Comparison of ENCODE assay signal across 30 cellular contexts in the genomic region with DNA sequence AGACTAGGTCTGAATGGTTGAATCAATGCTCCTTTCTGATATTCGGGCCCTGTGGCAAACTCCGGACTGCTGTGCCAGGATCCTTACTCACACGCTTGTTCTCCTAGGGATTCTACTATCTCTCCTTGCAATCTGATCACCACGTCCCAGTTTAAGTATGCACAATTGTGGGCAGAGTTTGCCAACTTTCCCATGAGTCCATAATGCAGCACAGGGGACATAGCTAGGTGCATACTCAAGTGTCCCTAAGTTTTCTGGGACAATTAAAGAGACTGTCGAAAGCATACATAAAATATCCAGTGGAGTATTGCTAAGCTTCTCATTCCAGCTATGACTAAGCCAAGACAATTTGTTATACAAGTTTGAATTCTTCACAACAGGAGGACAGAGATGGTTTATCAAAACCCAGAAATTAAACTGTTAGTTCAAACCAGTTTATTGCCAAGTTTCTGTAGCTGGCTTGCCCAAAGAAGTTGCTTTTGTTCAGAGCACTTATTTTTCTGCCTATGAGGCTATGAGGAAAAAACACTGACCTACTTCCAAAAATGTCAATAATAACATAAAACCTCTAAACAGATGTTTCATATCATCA.
A peak's percentile ranks its signal among the peaks of the same experiment; 100 is the strongest.
DNase-seq lines count a peak whose midpoint lies in the region; ATAC-seq and TF ChIP-seq lines count a peak whose summit lies in the region.
"Had no signal": no experiment of that assay in that cellular context is flagged by ENCODE, and none has a peak within 500 bp of the region (broad histone marks: within the 10 kb centered on the region; RNA-seq: fewer than 3 reads in every experiment).

No MANE protein-coding gene starts in this region.

- no peak overlapping the region for H3K4me3 ChIP-seq in LNCaP clone FGC (ENCODE audit: low read depth, low read length)
- H3K4me3 ChIP-seq: coronary artery, GM12878, HAP-1, hepatocyte, right lobe of liver, tibial nerve had no signal

- H3K27me3 Mint-ChIP-seq in nephron (ENCODE audit: low read depth) = no peaks in the 10 kb centered on the region
- H3K27me3 Mint-ChIP-seq: activated CD8-positive, alpha-beta T cell treated with anti-CD3 and anti-CD28 coated beads for 36 hours; activated naive CD4-positive, alpha-beta T cell treated with anti-CD3 and anti-CD28 coated beads, Interleukin-2, amount 50 U/mL, for 24 hours; activated T-helper 17 cell treated with anti-CD3 and anti-CD28 coated beads, Interleukin-2, amount 50 U/mL, for 72 hours; effector memory CD8-positive, alpha-beta T cell had no signal

- H3K4me1 Mint-ChIP-seq in nephron = peaks cover 77% of the 10 kb centered on the region
- H3K4me1 Mint-ChIP-seq: activated naive CD4-positive, alpha-beta T cell treated with anti-CD3 and anti-CD28 coated beads, Interleukin-2, amount 50 U/mL, for 24 hours; activated T-helper 17 cell treated with anti-CD3 and anti-CD28 coated beads, Interleukin-2, amount 50 U/mL, for 72 hours; B cell had no signal

- H3K9me3 Mint-ChIP-seq in nephron = no peaks in the 10 kb centered on the region
- H3K9me3 Mint-ChIP-seq: activated CD8-positive, alpha-beta T cell treated with anti-CD3 and anti-CD28 coated beads for 36 hours; activated naive CD4-positive, alpha-beta T cell treated with anti-CD3 and anti-CD28 coated beads, Interleukin-2, amount 50 U/mL, for 24 hours; activated T-helper 17 cell treated with anti-CD3 and anti-CD28 coated beads, Interleukin-2, amount 50 U/mL, for 72 hours; CD8-positive, alpha-beta T cell; effector memory CD8-positive, alpha-beta T cell had no signal

- intact Hi-C loops in head of caudate nucleus (cut with DNase I) = no loop called here

- no peak overlapping the region for H3K4me3 Mint-ChIP-seq in nephron
- H3K4me3 Mint-ChIP-seq: activated CD8-positive, alpha-beta T cell treated with anti-CD3 and anti-CD28 coated beads for 36 hours; activated naive CD4-positive, alpha-beta T cell treated with anti-CD3 and anti-CD28 coated beads, Interleukin-2, amount 50 U/mL, for 24 hours; activated T-helper 17 cell treated with anti-CD3 and anti-CD28 coated beads, Interleukin-2, amount 50 U/mL, for 72 hours; B cell; CD8-positive, alpha-beta T cell; effector memory CD8-positive, alpha-beta T cell had no signal

- peak; percentile 5 for DNase-seq in AG08396 (ENCODE audit: low spot score)
- DNase-seq in LNCaP clone FGC (ENCODE audit: low read depth) = peak; percentile 54
- peak; percentile 41 for DNase-seq in dedifferentiated amniotic fluid mesenchymal stem cell (ENCODE audit: extremely low spot score)
- no peak for DNase-seq in activated T-cell treated with anti-CD3 and anti-CD28 coated beads for 4 hours
- no peak for DNase-seq in head of caudate nucleus
- DNase-seq in activated naive CD4-positive, alpha-beta T cell treated with Interleukin-2 at 50 U/mL for 16 hours = no peak
- DNase-seq: activated CD8-positive, alpha-beta memory T cell treated with anti-CD3 and anti-CD28 coated beads, Interleukin-2, amount 50 U/mL, for 48 hours; activated CD8-positive, alpha-beta T cell treated with anti-CD3 and anti-CD28 coated beads for 36 hours; aorta; caudate nucleus; CD8-positive, alpha-beta T cell; effector memory CD8-positive, alpha-beta T cell; NCI-H1417; NCI-H2081; NCI-H524 treated with DMSO at 0.1 percent for 48 hours; NK-92 treated with Interleukin-12 subunit alpha and Interleukin-12 subunit beta, amount 100 ng/mL, for 24 hours; right lobe of liver; stimulated activated CD4-positive, alpha-beta T cell treated with anti-CD3 and anti-CD28 coated beads, Interleukin-12 subunit alpha, Interleukin-12 subunit beta, amount 100 ng/mL, for 4 hours; stimulated activated CD4-positive, alpha-beta T cell treated with anti-CD3 and anti-CD28 coated beads, Interleukin-2, amount 100 ng/mL, for 48 hours; T-helper 2 cell had no signal

- peaks cover 3% of the 10 kb centered on the region for H3K36me3 Mint-ChIP-seq in nephron (ENCODE audit: low read depth)

- no peak for ATAC-seq in GM18858 (IDR thresholded peaks at IDR 0.05; ENCODE audit: unreplicated experiment)
- ATAC-seq: activated CD8-positive, alpha-beta T cell treated with anti-CD3 and anti-CD28 coated beads for 36 hours; activated T-helper 17 cell treated with anti-CD3 and anti-CD28 coated beads, Interleukin-2, amount 50 U/mL, for 72 hours; CD8-positive, alpha-beta T cell; effector memory CD8-positive, alpha-beta T cell; GM12878; right lobe of liver had no signal

- H3K27ac Mint-ChIP-seq in nephron = peak overlapping the region; percentile 13 to 90 (median 62)
- H3K27ac Mint-ChIP-seq: activated CD8-positive, alpha-beta T cell treated with anti-CD3 and anti-CD28 coated beads for 36 hours; activated naive CD4-positive, alpha-beta T cell treated with anti-CD3 and anti-CD28 coated beads, Interleukin-2, amount 50 U/mL, for 24 hours; activated T-helper 17 cell treated with anti-CD3 and anti-CD28 coated beads, Interleukin-2, amount 50 U/mL, for 72 hours; B cell; CD8-positive, alpha-beta T cell; effector memory CD8-positive, alpha-beta T cell had no signal

- TF ChIP-seq CTCF in LNCaP clone FGC (IDR thresholded peaks at IDR 0.05; ENCODE audit: control insufficient read depth, extremely low read depth, insufficient read depth) (no peak), nephron (IDR thresholded peaks at IDR 0.05; ENCODE audit: unreplicated experiment in 3 of 3) (no peak)

Comparison
In these comparisons a context has a peak if more than half of its experiments do, and no peak if none do; other contexts are left out.
1. DNase-seq: peak in AG08396 (single experiment), LNCaP clone FGC (single experiment) and dedifferentiated amniotic fluid mesenchymal stem cell (single experiment); none in activated T-cell treated with anti-CD3 and anti-CD28 coated beads for 4 hours (single experiment), head of caudate nucleus (0 of 42) and activated naive CD4-positive, alpha-beta T cell treated with Interleukin-2 at 50 U/mL for 16 hours (single experiment).